Comparison of ENCODE assay signal across 1 cellular context in genomic region chr7:6359021-6359420, GRCh38.
TF ChIP-seq lines count a peak whose summit lies in the region.

No MANE protein-coding gene starts in this region.

TF ChIP-seq in GM12878, 131 proteins besides CTCF, POLR2A, EP300 and RAD21:
- TF ChIP-seq RAD51 (IDR thresholded peaks at IDR 0.05) (peak; percentile 24; the same call in 1 of the 2 replicates), CHD1 (IDR thresholded peaks at IDR 0.05; ENCODE audit: low read depth, low read length) (no peak), ZBTB40 (IDR thresholded peaks at IDR 0.05; ENCODE audit: borderline replicate concordance) (no peak), BHLHE40 (IDR thresholded peaks at IDR 0.05; ENCODE audit: borderline replicate concordance in 1 of 2, low read depth in 2 of 2, low read length in 1 of 2) (no peak), PAX5 (IDR thresholded peaks at IDR 0.05; ENCODE audit: borderline replicate concordance, low read depth, low read length) (no peak), YY1 (IDR thresholded peaks at IDR 0.05; ENCODE audit: low read depth, low read length) (0 out of 2 replicates have a peak, but pooled peaks have one; percentile 62), NR2C1 (IDR thresholded peaks at IDR 0.05) (no peak), ASH2L (IDR thresholded peaks at IDR 0.05; ENCODE audit: borderline replicate concordance, low read depth) (no peak)
